20 cellular contexts compared by ENCODE assay signal in genomic region chr9:723308-723707, GRCh38.
DNase-seq lines count a peak whose midpoint lies in the region; ATAC-seq, FAIRE-seq and TF ChIP-seq lines count a peak whose summit lies in the region.
"Had no signal": no experiment of that assay in that cellular context is flagged by ENCODE, and none has a peak within 500 bp of the region (broad histone marks: within the 10 kb centered on the region; RNA-seq: fewer than 3 reads in every experiment).

No MANE protein-coding gene starts in this region.

- H3K79me2 ChIP-seq in HepG2 (ENCODE audit: insufficient read depth, low read length): peaks cover 95% of the 10 kb centered on the region

- H3K4me1 Mint-ChIP-seq in progenitor cell of endocrine pancreas (ENCODE audit: low read depth): peaks cover 52% of the 10 kb centered on the region
- H3K4me1 Mint-ChIP-seq: B cell had no signal

- ATAC-seq in HepG2: peak; percentile 40
- ATAC-seq in right lobe of liver: no peak
- ATAC-seq in aorta (ENCODE audit: low FRiP score): no peak
- no peak for ATAC-seq in HG03457 (IDR thresholded peaks at IDR 0.05; ENCODE audit: unreplicated experiment)
- ATAC-seq: GM23338 had no signal

- no peak for FAIRE-seq in HepG2 (lab: Jason Lieb, UNC)
- FAIRE-seq: A204.1, D721Med, G401.6, GM12891 had no signal

- no peaks in the 10 kb centered on the region for H3K27me3 Mint-ChIP-seq in progenitor cell of endocrine pancreas
- H3K27me3 Mint-ChIP-seq: B cell had no signal

- TF ChIP-seq RAD21 in HepG2 (CRISPR knock-in tag; IDR thresholded peaks at IDR 0.05): no peak

- CTCF ChIA-PET in HepG2 (lab: Yijun Ruan, JAX; ENCODE audit: low intra/inter-chr PET ratio, low total read pairs): no interaction called here
- CTCF ChIA-PET in HEK293T (lab: Yijun Ruan, JAX): no interaction called here

- peak overlapping the region; percentile 33 for H3K27ac Mint-ChIP-seq in progenitor cell of endocrine pancreas
- H3K27ac Mint-ChIP-seq: B cell, GM23338 had no signal

- TF ChIP-seq POLR2A in HepG2 (IDR thresholded peaks at IDR 0.05; ENCODE audit: insufficient read depth in 1 of 2, low read depth in 2 of 2, low read length in 2 of 2) (no peak), right lobe of liver (IDR thresholded peaks at IDR 0.05) (no peak)

- DNase-seq in HepG2 (ENCODE audit: low spot score) (no peak), right lobe of liver (no peak), dorsolateral prefrontal cortex (no peak), progenitor cell of endocrine pancreas (ENCODE audit: low spot score, unreplicated experiment) (no peak), aorta (no peak), HEK293T (ENCODE audit: extremely low spot score) (no peak)
- no peak for DNase-seq in stimulated activated naive CD4-positive, alpha-beta T cell treated with Interleukin-2 at 50 U/mL for 16 hours (lab: John Stamatoyannopoulos, UW)
- DNase-seq: CD4-positive, alpha-beta memory T cell; DMS153; DMS79 treated with DMSO at 0.1 percent for 48 hours; EL; H7 had no signal

- BruUV-seq in HepG2 (replicated peaks; lab: Mats Ljungman, UMichigan): no TSS peak

- 56% methylated on average over 3 of the region's 3 CpGs for whole genome bisulfite sequencing in HepG2 (ENCODE audit: low lambda C conversion rate)
- WGBS in right lobe of liver (ENCODE audit: insufficient coverage, low coverage, low lambda C conversion rate, missing lambda C conversion rate): 30% methylated on average over 2 of the region's 3 CpGs
- 64 to 78% methylated on average over 3 of the region's 3 CpGs for WGBS in aorta, 2 donors

- H3K27me3 ChIP-seq in HepG2 (ENCODE audit: control insufficient read depth in 1 of 2, insufficient read depth in 2 of 2, low read length in 2 of 2): no peaks in the 10 kb centered on the region
- H3K27me3 ChIP-seq in right lobe of liver: no peaks in the 10 kb centered on the region
- no peaks in the 10 kb centered on the region for H3K27me3 ChIP-seq in dorsolateral prefrontal cortex
- no peaks in the 10 kb centered on the region for H3K27me3 ChIP-seq in aorta (ENCODE audit: control insufficient read depth in 1 of 2, insufficient read depth in 2 of 2, low read length in 1 of 2)

- H3K27ac ChIP-seq in HepG2 (ENCODE audit: extremely low read length, insufficient read depth, low read length): no peak overlapping the region
- no peak overlapping the region for H3K27ac ChIP-seq in right lobe of liver
- peak overlapping the region in 35 of 59 donors; percentile 4 to 96 (median 65) for H3K27ac ChIP-seq in dorsolateral prefrontal cortex
- peak overlapping the region; percentile 51 to 84 for H3K27ac ChIP-seq in aorta (ENCODE audit: low read depth in 1 of 2, low read length in 2 of 2)
- H3K27ac ChIP-seq: C4-2B had no signal

- TF ChIP-seq EP300 in HepG2 (IDR thresholded peaks at IDR 0.05; ENCODE audit: low read depth in 2 of 2, low read length in 2 of 2) (no peak), HepG2 (CRISPR knock-in tag; IDR thresholded peaks at IDR 0.05; ENCODE audit: borderline replicate concordance) (no peak)

- peaks cover 84% of the 10 kb centered on the region for H4K20me1 ChIP-seq in HepG2 (ENCODE audit: insufficient read depth, low read length)

- peaks cover 8% of the 10 kb centered on the region for H3K36me3 Mint-ChIP-seq in progenitor cell of endocrine pancreas (ENCODE audit: insufficient read depth)
- H3K36me3 Mint-ChIP-seq: CD4-positive, alpha-beta memory T cell had no signal

- peaks cover 24 to 64% of the 10 kb centered on the region in 2 experiments for H3K36me3 ChIP-seq in HepG2 (replicated peaks in 1 of 2; ENCODE audit: control insufficient read depth in 1 of 2, insufficient read depth in 2 of 2, low read length in 2 of 2)
- peaks cover 0 to 43% (median 3%) of the 10 kb centered on the region in 4 donors for H3K36me3 ChIP-seq in right lobe of liver
- H3K36me3 ChIP-seq in aorta (ENCODE audit: control insufficient read depth in 1 of 2, insufficient read depth in 2 of 2, low read length in 1 of 2): peaks cover 0 to 2% of the 10 kb centered on the region in 2 donors

- POLR2A ChIA-PET in HepG2 (lab: Yijun Ruan, JAX): interaction anchor here (0.8 to 2.0 kb wide), 7 partner anchors 10 to 50 kb away, joined by 3 to 8 read pairs (median 4); no protein-coding TSS in a partner anchor
- POLR2A ChIA-PET in HEK293T (lab: Yijun Ruan, JAX): no interaction called here

- peaks cover 3% of the 10 kb centered on the region for H3K9me3 Mint-ChIP-seq in progenitor cell of endocrine pancreas (ENCODE audit: low read depth)
- H3K9me3 Mint-ChIP-seq: CD4-positive, alpha-beta memory T cell; GM23338 had no signal

- intact Hi-C loops in HepG2 (cut with micrococcal nuclease; ENCODE audit: unreplicated experiment) (no loop called here), right lobe of liver (cut with DNase I) (no loop called here), dorsolateral prefrontal cortex (cut with DNase I) (no loop called here), aorta (cut with DNase I) (no loop called here)

- H3K9ac ChIP-seq in HepG2 (ENCODE audit: insufficient read depth, low read depth, low read length): no peak overlapping the region

- in situ Hi-C loops in HepG2 (cut with HindIII; ENCODE audit: extremely low pct_ligation_motif_present, low pct_unique_long_range_greater_than_20kb): no loop called here

- H3K4me1 ChIP-seq in HepG2 (ENCODE audit: insufficient read depth, low read length): peaks cover 82% of the 10 kb centered on the region
- H3K4me1 ChIP-seq in right lobe of liver: peaks cover 0 to 35% (median 10%) of the 10 kb centered on the region in 4 donors
- peaks cover 9 to 19% of the 10 kb centered on the region in 2 donors for H3K4me1 ChIP-seq in aorta (ENCODE audit: control insufficient read depth in 1 of 2, insufficient read depth in 2 of 2, low read length in 2 of 2)

- no peak overlapping the region for H3K4me3 Mint-ChIP-seq in progenitor cell of endocrine pancreas (ENCODE audit: low read depth)
- H3K4me3 Mint-ChIP-seq: B cell; CD4-positive, alpha-beta memory T cell; GM23338 had no signal

- no peak for TF ChIP-seq CTCF in HepG2 (CRISPR knock-in tag; IDR thresholded peaks at IDR 0.05)
- TF ChIP-seq CTCF in right lobe of liver (IDR thresholded peaks at IDR 0.05): no peak
- no peak for TF ChIP-seq CTCF in dorsolateral prefrontal cortex (IDR thresholded peaks at IDR 0.05 in 54 of 56, conservative IDR thresholded peaks at IDR 0.05 in 2 of 56; ENCODE audit: low read depth in 1 of 56, partially characterized antibody in 56 of 56)
- no peak for TF ChIP-seq CTCF in progenitor cell of endocrine pancreas (IDR thresholded peaks at IDR 0.05; ENCODE audit: unreplicated experiment)

- H3K4me3 ChIP-seq in HepG2 (replicated peaks in 1 of 3; ENCODE audit: insufficient read depth in 1 of 3, low read depth in 2 of 3, low read length in 3 of 3): no peak overlapping the region
- H3K4me3 ChIP-seq in right lobe of liver: no peak overlapping the region
- no peak overlapping the region for H3K4me3 ChIP-seq in dorsolateral prefrontal cortex
- no peak overlapping the region for H3K4me3 ChIP-seq in aorta (ENCODE audit: low read length in 2 of 2)
- H3K4me3 ChIP-seq: GM23338 had no signal

- 0 out of 2 replicates have a peak overlapping the region, but pooled peaks have one; percentile 8 for H3K4me2 ChIP-seq in HepG2 (ENCODE audit: low read depth, low read length)
- H3K4me2 ChIP-seq: GM23338 had no signal

- no peak overlapping the region for H2AFZ ChIP-seq in HepG2 (ENCODE audit: low read length)
- H2AFZ ChIP-seq: GM23338 had no signal

- no peaks in the 10 kb centered on the region for H3K9me3 ChIP-seq in HepG2 (ENCODE audit: low read length)
- H3K9me3 ChIP-seq in right lobe of liver: no peaks in the 10 kb centered on the region
- H3K9me3 ChIP-seq in aorta (ENCODE audit: control insufficient read depth, low read length): no peaks in the 10 kb centered on the region

TF ChIP-seq in HepG2, 621 proteins besides CTCF, POLR2A, EP300 and RAD21 (continues in another document):
- TF ChIP-seq ZNF503 (CRISPR knock-in tag; IDR thresholded peaks at IDR 0.05) (no peak), YEATS2 (CRISPR knock-in tag; IDR thresholded peaks at IDR 0.05; ENCODE audit: borderline replicate concordance) (no peak), ZNF768 (CRISPR knock-in tag; IDR thresholded peaks at IDR 0.05) (no peak)

TF ChIP-seq in HEK293T, 16 proteins besides CTCF, POLR2A, EP300 and RAD21:
- TF ChIP-seq PKNOX1 (IDR thresholded peaks at IDR 0.05): no peak
- TF ChIP-seq FOXA1 (IDR thresholded peaks at IDR 0.05): no peak
- TF ChIP-seq HDGF (IDR thresholded peaks at IDR 0.05; ENCODE audit: borderline replicate concordance): no peak
- TF ChIP-seq ARNT (IDR thresholded peaks at IDR 0.05): no peak
- no peak for TF ChIP-seq SUZ12 (IDR thresholded peaks at IDR 0.05)
- no peak for TF ChIP-seq TARDBP (IDR thresholded peaks at IDR 0.05)
- no peak for TF ChIP-seq ELF4 (IDR thresholded peaks at IDR 0.05)
- TF ChIP-seq LEF1 (IDR thresholded peaks at IDR 0.05; ENCODE audit: borderline replicate concordance): no peak
- no peak for TF ChIP-seq CTBP1 (IDR thresholded peaks at IDR 0.05; ENCODE audit: borderline replicate concordance)
- TF ChIP-seq NFRKB (IDR thresholded peaks at IDR 0.05): no peak
- no peak for TF ChIP-seq FOXK2 (IDR thresholded peaks at IDR 0.05)
- no peak for TF ChIP-seq SP1 (IDR thresholded peaks at IDR 0.05)
- TF ChIP-seq FOXM1 (IDR thresholded peaks at IDR 0.05; ENCODE audit: borderline replicate concordance): no peak
- no peak for TF ChIP-seq BHLHE40 (IDR thresholded peaks at IDR 0.05; ENCODE audit: borderline replicate concordance)
- no peak for TF ChIP-seq L3MBTL2 (conservative IDR thresholded peaks at IDR 0.05)

Comparison
In these comparisons a context has a peak if more than half of its experiments do, and no peak if none do; other contexts are left out.
1. H3K27ac ChIP-seq: peak in dorsolateral prefrontal cortex (35 of 59) and aorta (2 of 2); none in HepG2 (single experiment) and right lobe of liver (0 of 3).